17 cellular contexts compared by ENCODE assay signal in genomic region chr9:114287763-114288232, GRCh38. TPM values are rescaled to one million over a fixed set of nuclear protein-coding genes. Genes with fewer than 3 reads are reported as not detected.
DNase-seq lines count a peak whose midpoint lies in the region; ATAC-seq and TF ChIP-seq lines count a peak whose summit lies in the region.
"Had no signal": no experiment of that assay in that cellular context is flagged by ENCODE, and none has a peak within 500 bp of the region (broad histone marks: within the 10 kb centered on the region; RNA-seq: fewer than 3 reads in every experiment).

No MANE protein-coding gene starts in this region.

- no peaks in the 10 kb centered on the region for H3K27me3 ChIP-seq in thymus (ENCODE audit: control insufficient read depth, insufficient read depth)
- H3K27me3 ChIP-seq: tibial artery had no signal

- H3K4me1 Mint-ChIP-seq in activated naive CD8-positive, alpha-beta T cell treated with anti-CD3 and anti-CD28 coated beads, Interleukin-2, amount 10 ng/mL, durations not matched to agents 7 days and 5 days: peaks cover 4% of the 10 kb centered on the region
- H3K4me1 Mint-ChIP-seq in activated naive CD8-positive, alpha-beta T cell treated with anti-CD3 and anti-CD28 coated beads for 36 hours: peaks cover 2% of the 10 kb centered on the region
- H3K4me1 Mint-ChIP-seq in brain: peaks cover 37% of the 10 kb centered on the region

- H3K27ac ChIP-seq in thymus (ENCODE audit: low read depth) (peak overlapping the region; percentile 25), substantia nigra (ENCODE audit: low read depth, low read length, poor library complexity, severe bottlenecking) (no peak overlapping the region)
- H3K27ac ChIP-seq: neutrophil, tibial artery had no signal

- 91% methylated on average over 15 of the region's 15 CpGs for WGBS in thymus

- intact Hi-C loops in mucosa of descending colon (cut with DNase I, micrococcal nuclease): loop anchor here in 1 of 2 donors (5.0 kb wide), 1 partner anchor 135 kb away; no protein-coding TSS in a partner anchor

- H3K27me3 Mint-ChIP-seq in activated naive CD8-positive, alpha-beta T cell treated with anti-CD3 and anti-CD28 coated beads, Interleukin-2, amount 10 ng/mL, durations not matched to agents 7 days and 5 days: no peaks in the 10 kb centered on the region
- H3K27me3 Mint-ChIP-seq in activated naive CD8-positive, alpha-beta T cell treated with anti-CD3 and anti-CD28 coated beads for 36 hours: peaks cover 3% of the 10 kb centered on the region
- no peaks in the 10 kb centered on the region for H3K27me3 Mint-ChIP-seq in brain

- no peak overlapping the region for H3K27ac Mint-ChIP-seq in activated naive CD8-positive, alpha-beta T cell treated with anti-CD3 and anti-CD28 coated beads, Interleukin-2, amount 10 ng/mL, durations not matched to agents 7 days and 5 days
- no peak overlapping the region for H3K27ac Mint-ChIP-seq in activated naive CD8-positive, alpha-beta T cell treated with anti-CD3 and anti-CD28 coated beads for 36 hours
- H3K27ac Mint-ChIP-seq in brain: peak overlapping the region in 3 of 5 experiments; percentile 60 to 76 (median 60)
- H3K27ac Mint-ChIP-seq: activated naive CD8-positive, alpha-beta T cell had no signal

- DNase-seq in activated naive CD8-positive, alpha-beta T cell treated with anti-CD3 and anti-CD28 coated beads, Interleukin-2, amount 10 ng/mL, durations not matched to agents 7 days and 5 days: peak; percentile 16
- DNase-seq in activated naive CD8-positive, alpha-beta T cell treated with anti-CD3 and anti-CD28 coated beads for 36 hours: no peak
- DNase-seq in mucosa of descending colon: peak in 2 of 3 donors; percentile 17 to 24
- no peak for DNase-seq in substantia nigra (lab: John Stamatoyannopoulos, UW)
- no peak for DNase-seq in HEK293T (ENCODE audit: extremely low spot score)
- DNase-seq in SK-N-DZ (ENCODE audit: low spot score): no peak
- DNase-seq: erythroblast, hypothalamus had no signal

- no peaks in the 10 kb centered on the region for H3K36me3 ChIP-seq in mucosa of descending colon (ENCODE audit: low read depth)
- H3K36me3 ChIP-seq in thymus (ENCODE audit: control insufficient read depth, insufficient read depth): no peaks in the 10 kb centered on the region
- H3K36me3 ChIP-seq: neutrophil had no signal

- no peaks in the 10 kb centered on the region for H3K9me3 ChIP-seq in mucosa of descending colon
- no peaks in the 10 kb centered on the region for H3K9me3 ChIP-seq in thymus (ENCODE audit: control insufficient read depth)
- H3K9me3 ChIP-seq: HAP-1, neutrophil, tibial artery had no signal

- H3K4me1 ChIP-seq in mucosa of descending colon (ENCODE audit: low read depth) (no peaks in the 10 kb centered on the region), thymus (ENCODE audit: control insufficient read depth, insufficient read depth, low read length) (no peaks in the 10 kb centered on the region)
- H3K4me1 ChIP-seq: HAP-1 had no signal

- CTCF ChIA-PET in HEK293T (lab: Yijun Ruan, JAX): interaction anchor here (1.0 kb wide), 1 partner anchor 17 kb away, joined by 3 read pairs; no protein-coding TSS in a partner anchor

- POLR2A ChIA-PET in activated naive CD8-positive, alpha-beta T cell treated with anti-CD3 and anti-CD28 coated beads, Interleukin-2, amount 10 ng/mL, durations not matched to agents 7 days and 5 days (lab: Charles Lee): no interaction called here
- POLR2A ChIA-PET in HEK293T (lab: Yijun Ruan, JAX): no interaction called here

- H3K36me3 Mint-ChIP-seq in activated naive CD8-positive, alpha-beta T cell treated with anti-CD3 and anti-CD28 coated beads, Interleukin-2, amount 10 ng/mL, durations not matched to agents 7 days and 5 days: no peaks in the 10 kb centered on the region
- H3K36me3 Mint-ChIP-seq in activated naive CD8-positive, alpha-beta T cell treated with anti-CD3 and anti-CD28 coated beads for 36 hours: no peaks in the 10 kb centered on the region
- peaks cover 11% of the 10 kb centered on the region for H3K36me3 Mint-ChIP-seq in brain
- H3K36me3 Mint-ChIP-seq: activated naive CD8-positive, alpha-beta T cell had no signal

- H3K4me3 ChIP-seq in mucosa of descending colon: no peak overlapping the region
- no peak overlapping the region for H3K4me3 ChIP-seq in thymus (ENCODE audit: low read length)
- H3K4me3 ChIP-seq: HAP-1, tibial artery had no signal

- no peak for ATAC-seq in activated naive CD8-positive, alpha-beta T cell treated with anti-CD3 and anti-CD28 coated beads, Interleukin-2, amount 10 ng/mL, durations not matched to agents 7 days and 5 days (ENCODE audit: low read depth)
- no peak for ATAC-seq in mucosa of descending colon

- H3K4me3 Mint-ChIP-seq in activated naive CD8-positive, alpha-beta T cell treated with anti-CD3 and anti-CD28 coated beads, Interleukin-2, amount 10 ng/mL, durations not matched to agents 7 days and 5 days: no peak overlapping the region
- H3K4me3 Mint-ChIP-seq in activated naive CD8-positive, alpha-beta T cell treated with anti-CD3 and anti-CD28 coated beads for 36 hours: no peak overlapping the region
- H3K4me3 Mint-ChIP-seq in brain: peak overlapping the region in 1 of 5 experiments; percentile 9
- H3K4me3 Mint-ChIP-seq: activated naive CD8-positive, alpha-beta T cell had no signal

- H3K9me3 Mint-ChIP-seq in activated naive CD8-positive, alpha-beta T cell treated with anti-CD3 and anti-CD28 coated beads, Interleukin-2, amount 10 ng/mL, durations not matched to agents 7 days and 5 days: no peaks in the 10 kb centered on the region
- H3K9me3 Mint-ChIP-seq in activated naive CD8-positive, alpha-beta T cell treated with anti-CD3 and anti-CD28 coated beads for 36 hours: no peaks in the 10 kb centered on the region
- no peaks in the 10 kb centered on the region for H3K9me3 Mint-ChIP-seq in brain

- no peak for TF ChIP-seq CTCF in brain (conservative IDR thresholded peaks at IDR 0.05)
- no peak for TF ChIP-seq CTCF in mucosa of descending colon (IDR thresholded peaks at IDR 0.05)

TF ChIP-seq in HEK293T, 16 proteins besides CTCF, POLR2A, EP300 and RAD21:
- no peak for TF ChIP-seq LEF1 (IDR thresholded peaks at IDR 0.05; ENCODE audit: borderline replicate concordance)

RNA-seq across cellular contexts. Expression of gene ORM1, which starts 35.1 kb away (rescaled TPM):
- not detected for total RNA-seq in activated naive CD8-positive, alpha-beta T cell treated with anti-CD3 and anti-CD28 coated beads, Interleukin-2, amount 10 ng/mL, durations not matched to agents 7 days and 5 days
- total RNA-seq in activated naive CD8-positive, alpha-beta T cell treated with anti-CD3 and anti-CD28 coated beads for 36 hours: not detected
- 3.2 TPM for polyA plus RNA-seq in brain (ENCODE audit: insufficient read depth, low read depth, low replicate concordance)
- total RNA-seq in mucosa of descending colon: 1 to 10 TPM in 1 of 3 donors, not detected in 2; 2.8 TPM
- 3.4 TPM for polyA plus RNA-seq in thymus
- not detected in 2 replicates for polyA plus RNA-seq in SK-N-DZ (2014; cell fraction: cytosol; rRNA removed)
- not detected in 2 replicates for polyA plus RNA-seq in SK-N-DZ (2014; cell fraction: nucleus; rRNA removed)
- total RNA-seq: activated CD8-positive, alpha-beta memory T cell treated with anti-CD3 and anti-CD28 coated beads for 36 hours; cerebellum; lower leg skin had no signal

RNA-seq across cellular contexts. Expression of gene ORM2, which starts 41.9 kb away (rescaled TPM):
- total RNA-seq in activated naive CD8-positive, alpha-beta T cell treated with anti-CD3 and anti-CD28 coated beads, Interleukin-2, amount 10 ng/mL, durations not matched to agents 7 days and 5 days: not detected
- not detected for total RNA-seq in activated naive CD8-positive, alpha-beta T cell treated with anti-CD3 and anti-CD28 coated beads for 36 hours
- polyA plus RNA-seq in brain (ENCODE audit: insufficient read depth, low read depth, low replicate concordance) (0.49 TPM), thymus (1.1 TPM)
- 1 to 10 TPM in 1 of 3 donors, not detected in 2; 1.0 TPM for total RNA-seq in mucosa of descending colon
- not detected in 2 replicates for polyA plus RNA-seq in SK-N-DZ (2014; cell fraction: cytosol; rRNA removed)
- not detected in 2 replicates for polyA plus RNA-seq in SK-N-DZ (2014; cell fraction: nucleus; rRNA removed)
- total RNA-seq: activated CD8-positive, alpha-beta memory T cell treated with anti-CD3 and anti-CD28 coated beads for 36 hours; cerebellum; lower leg skin had no signal

Comparison
In these comparisons a context has a peak if more than half of its experiments do, and no peak if none do; other contexts are left out.
1. DNase-seq: peak in activated naive CD8-positive, alpha-beta T cell treated with anti-CD3 and anti-CD28 coated beads, Interleukin-2, amount 10 ng/mL, durations not matched to agents 7 days and 5 days (single experiment) and mucosa of descending colon (2 of 3); none in activated naive CD8-positive, alpha-beta T cell treated with anti-CD3 and anti-CD28 coated beads for 36 hours (single experiment), substantia nigra (0 of 49), HEK293T (single experiment) and SK-N-DZ (single experiment).
2. H3K27ac Mint-ChIP-seq: peak in brain (3 of 5); none in activated naive CD8-positive, alpha-beta T cell treated with anti-CD3 and anti-CD28 coated beads, Interleukin-2, amount 10 ng/mL, durations not matched to agents 7 days and 5 days (single experiment) and activated naive CD8-positive, alpha-beta T cell treated with anti-CD3 and anti-CD28 coated beads for 36 hours (single experiment).